8 cellular contexts compared by ENCODE assay signal in genomic region chr9:33164138-33164809, GRCh38. TPM values are rescaled to one million over a fixed set of nuclear protein-coding genes. Genes with fewer than 3 reads are reported as not detected.
DNase-seq lines count a peak whose midpoint lies in the region; ATAC-seq and TF ChIP-seq lines count a peak whose summit lies in the region.

No MANE protein-coding gene starts in this region.

- ATAC-seq in GM18502 (IDR thresholded peaks at IDR 0.05; ENCODE audit: poor library complexity, unreplicated experiment), result peak; percentile 17
- ATAC-seq in HG02763 (IDR thresholded peaks at IDR 0.05; ENCODE audit: unreplicated experiment), result peak; percentile 22
- no peak for ATAC-seq in activated T-cell treated with anti-CD3 and anti-CD28 coated beads, Interleukin-2, amount 50 U/mL, for 72 hours (replicated peaks in 1 of 2)
- peak in 1 of 2 donors; percentile 2 for ATAC-seq in right cardiac atrium
- ATAC-seq in foreskin keratinocyte, result no peak

- H3K4me3 Mint-ChIP-seq in activated T-cell treated with anti-CD3 and anti-CD28 coated beads, Interleukin-2, amount 50 U/mL, for 72 hours, result peak overlapping the region; percentile 87 to 96

- H3K36me3 ChIP-seq in testis (ENCODE audit: low read depth, missing control alignments), result no peaks in the 10 kb centered on the region

- 19% methylated on average over 11 of the region's 11 CpGs for WGBS in right cardiac atrium
- 22 to 36% methylated on average over 8 to 10 of the region's 11 CpGs for WGBS in testis, 2 donors

- peak overlapping the region; percentile 56 for H3K27ac ChIP-seq in right cardiac atrium (ENCODE audit: low read length)
- H3K27ac ChIP-seq in testis, result peak overlapping the region; percentile 98 to 99
- H3K27ac ChIP-seq in foreskin keratinocyte, result no peak overlapping the region

- DNase-seq in activated T-cell treated with anti-CD3 and anti-CD28 coated beads, Interleukin-2, amount 50 U/mL, for 72 hours, result peak in 1 of 2 donors; percentile 53
- DNase-seq in right cardiac atrium (peak in 1 of 3 donors; percentile 52), testis (no peak), foreskin keratinocyte (no peak), occipital lobe (lab: John Stamatoyannopoulos, UW) (no peak), DMS79 treated with DMSO at 0.1 percent for 48 hours (lab: John Stamatoyannopoulos, UW) (no peak)

- peak overlapping the region; percentile 61 for H3K27ac Mint-ChIP-seq in activated T-cell treated with anti-CD3 and anti-CD28 coated beads, Interleukin-2, amount 50 U/mL, for 72 hours

- TF ChIP-seq CTCF in testis (IDR thresholded peaks at IDR 0.05), result no peak
- TF ChIP-seq CTCF in foreskin keratinocyte (conservative IDR thresholded peaks at IDR 0.05), result no peak

- no peak for TF ChIP-seq POLR2A in testis (IDR thresholded peaks at IDR 0.05)

- intact Hi-C loops in right cardiac atrium (cut with DNase I), result no loop called here
- intact Hi-C loops in testis (cut with DNase I; ENCODE audit: low total_unique reads), result loop anchor here (10.0 kb wide), 1 partner anchor 79 kb away; no protein-coding TSS in a partner anchor

- no peaks in the 10 kb centered on the region for H3K9me3 Mint-ChIP-seq in activated T-cell treated with anti-CD3 and anti-CD28 coated beads, Interleukin-2, amount 50 U/mL, for 72 hours

- H3K27me3 Mint-ChIP-seq in activated T-cell treated with anti-CD3 and anti-CD28 coated beads, Interleukin-2, amount 50 U/mL, for 72 hours (ENCODE audit: low read depth), result no peaks in the 10 kb centered on the region

- no peaks in the 10 kb centered on the region for H3K9me3 ChIP-seq in right cardiac atrium (ENCODE audit: control insufficient read depth, low read length)
- H3K9me3 ChIP-seq in testis, result no peaks in the 10 kb centered on the region

- H3K4me1 ChIP-seq in right cardiac atrium (ENCODE audit: control insufficient read depth, insufficient read depth, low read length), result peaks cover 39% of the 10 kb centered on the region
- peaks cover 69% of the 10 kb centered on the region for H3K4me1 ChIP-seq in testis
- peaks cover 45% of the 10 kb centered on the region for H3K4me1 ChIP-seq in foreskin keratinocyte

- H3K4me1 Mint-ChIP-seq in activated T-cell treated with anti-CD3 and anti-CD28 coated beads, Interleukin-2, amount 50 U/mL, for 72 hours (ENCODE audit: low read depth), result peaks cover 87% of the 10 kb centered on the region

- H3K4me3 ChIP-seq in right cardiac atrium (ENCODE audit: low read length), result peak overlapping the region; percentile 87
- peak overlapping the region in 1 of 2 donors; percentile 97 for H3K4me3 ChIP-seq in testis

- H3K27me3 ChIP-seq in right cardiac atrium (ENCODE audit: control insufficient read depth, insufficient read depth) (no peaks in the 10 kb centered on the region), testis (no peaks in the 10 kb centered on the region), foreskin keratinocyte (no peaks in the 10 kb centered on the region)

- peaks cover 5 to 8% of the 10 kb centered on the region in 2 donors for H3K36me3 Mint-ChIP-seq in activated T-cell treated with anti-CD3 and anti-CD28 coated beads, Interleukin-2, amount 50 U/mL, for 72 hours (ENCODE audit: insufficient read depth in 2 of 2)

RNA-seq across cellular contexts. Expression of gene B4GALT1, which starts 2.9 kb away (rescaled TPM):
- total RNA-seq in activated T-cell treated with anti-CD3 and anti-CD28 coated beads, Interleukin-2, amount 50 U/mL, for 72 hours, result 10 to 100 TPM; 72.2 to 91.9 TPM
- total RNA-seq in right cardiac atrium (100 to 1,000 TPM in 1 of 4 donors, 10 to 100 TPM in 3; 44.0 to 137 (median 58.3) TPM), testis (100 to 1,000 TPM; 192 to 212 TPM), foreskin keratinocyte (61.8 and 83.6 TPM in 2 replicates), occipital lobe (1.2 TPM)
- polyA plus RNA-seq in right cardiac atrium (24.7 TPM), testis (ENCODE audit: insufficient read depth, low read depth, low replicate concordance) (112 TPM), foreskin keratinocyte (55.4 and 62.0 TPM in 2 replicates)

Comparison
In these comparisons a context has a peak if more than half of its experiments do, and no peak if none do; other contexts are left out.
1. ATAC-seq: peak in GM18502 (single experiment) and HG02763 (single experiment); none in activated T-cell treated with anti-CD3 and anti-CD28 coated beads, Interleukin-2, amount 50 U/mL, for 72 hours (0 of 2) and foreskin keratinocyte (single experiment).
2. RNA of gene B4GALT1, which starts 2.9 kb away (total RNA-seq): 192 to 212 TPM in testis, 72.2 to 91.9 TPM in activated T-cell treated with anti-CD3 and anti-CD28 coated beads, Interleukin-2, amount 50 U/mL, for 72 hours, 44.0 to 137 TPM in right cardiac atrium and 61.8 to 83.6 TPM in foreskin keratinocyte; 1.2 TPM in occipital lobe (single experiment); every median in the first group is over 10 times any median in the second.